In the genomic region with DNA sequence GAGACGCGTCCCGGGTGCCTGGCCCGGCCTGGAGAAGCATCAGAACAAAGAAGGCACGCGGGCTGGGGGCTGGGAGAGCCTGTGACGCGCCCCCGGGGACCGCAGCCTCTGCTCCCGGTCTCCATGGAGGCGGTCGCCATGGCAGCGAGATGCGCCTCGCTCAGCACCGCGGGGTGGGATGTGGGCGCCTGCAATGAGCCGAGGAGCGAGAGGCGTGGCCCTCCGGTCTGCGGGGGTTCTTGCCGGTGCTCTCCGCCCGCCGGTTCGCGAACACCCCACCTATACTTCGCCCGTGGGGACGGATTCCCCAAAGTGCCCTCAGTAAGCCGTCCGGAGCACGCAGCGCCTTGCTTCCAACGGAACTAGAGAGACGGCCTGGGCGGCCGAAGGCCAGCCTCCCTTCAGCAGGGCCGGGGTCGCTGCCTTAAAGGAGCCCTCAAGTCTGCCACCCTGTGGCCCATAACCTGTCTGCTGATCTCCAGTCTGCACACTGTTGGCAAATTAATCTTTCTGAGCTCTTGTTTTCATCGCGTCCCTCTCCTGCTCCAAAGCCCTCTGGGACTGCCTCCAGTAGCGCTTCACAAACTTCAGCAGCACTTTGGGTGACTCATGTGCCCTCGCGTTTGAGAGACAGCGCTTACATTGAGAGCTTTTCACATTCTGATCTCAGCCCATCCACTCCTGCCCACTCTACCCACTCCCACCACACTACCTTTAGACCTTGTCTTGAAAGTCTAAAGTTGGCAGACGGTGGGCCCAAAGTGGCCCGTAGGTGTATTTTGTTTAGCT, we compare ENCODE assay signal across 1 cellular context.
TF ChIP-seq lines count a peak whose summit lies in the region.

No MANE protein-coding gene starts in this region.

TF ChIP-seq in HepG2, 621 proteins besides CTCF, POLR2A, EP300 and RAD21 (continued from another document and continues in another):
- TF ChIP-seq, protein P1, sequence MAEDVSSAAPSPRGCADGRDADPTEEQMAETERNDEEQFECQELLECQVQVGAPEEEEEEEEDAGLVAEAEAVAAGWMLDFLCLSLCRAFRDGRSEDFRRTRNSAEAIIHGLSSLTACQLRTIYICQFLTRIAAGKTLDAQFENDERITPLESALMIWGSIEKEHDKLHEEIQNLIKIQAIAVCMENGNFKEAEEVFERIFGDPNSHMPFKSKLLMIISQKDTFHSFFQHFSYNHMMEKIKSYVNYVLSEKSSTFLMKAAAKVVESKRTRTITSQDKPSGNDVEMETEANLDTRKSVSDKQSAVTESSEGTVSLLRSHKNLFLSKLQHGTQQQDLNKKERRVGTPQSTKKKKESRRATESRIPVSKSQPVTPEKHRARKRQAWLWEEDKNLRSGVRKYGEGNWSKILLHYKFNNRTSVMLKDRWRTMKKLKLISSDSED (CRISPR knock-in tag; IDR thresholded peaks at IDR 0.05) = 0 out of 2 replicates have a peak, but pooled peaks have one; percentile 72
- no peak; the same call in 1 of the 2 replicates for TF ChIP-seq TAF1 (CRISPR knock-in tag; IDR thresholded peaks at IDR 0.05)
- peak; percentile 42 for TF ChIP-seq HOXD1 (CRISPR knock-in tag; IDR thresholded peaks at IDR 0.05)
- no peak for TF ChIP-seq ZNF792 (CRISPR knock-in tag; IDR thresholded peaks at IDR 0.05)
- no peak for TF ChIP-seq IKZF1 (IDR thresholded peaks at IDR 0.05)
- 0 out of 2 replicates have a peak, but pooled peaks have one; percentile 44 for TF ChIP-seq SALL1 (CRISPR knock-in tag; IDR thresholded peaks at IDR 0.05)
- peak; percentile 39; the same call in 1 of the 2 replicates for TF ChIP-seq ZNF337 (CRISPR knock-in tag; IDR thresholded peaks at IDR 0.05; ENCODE audit: borderline replicate concordance, low read depth)
- TF ChIP-seq, protein P2, sequence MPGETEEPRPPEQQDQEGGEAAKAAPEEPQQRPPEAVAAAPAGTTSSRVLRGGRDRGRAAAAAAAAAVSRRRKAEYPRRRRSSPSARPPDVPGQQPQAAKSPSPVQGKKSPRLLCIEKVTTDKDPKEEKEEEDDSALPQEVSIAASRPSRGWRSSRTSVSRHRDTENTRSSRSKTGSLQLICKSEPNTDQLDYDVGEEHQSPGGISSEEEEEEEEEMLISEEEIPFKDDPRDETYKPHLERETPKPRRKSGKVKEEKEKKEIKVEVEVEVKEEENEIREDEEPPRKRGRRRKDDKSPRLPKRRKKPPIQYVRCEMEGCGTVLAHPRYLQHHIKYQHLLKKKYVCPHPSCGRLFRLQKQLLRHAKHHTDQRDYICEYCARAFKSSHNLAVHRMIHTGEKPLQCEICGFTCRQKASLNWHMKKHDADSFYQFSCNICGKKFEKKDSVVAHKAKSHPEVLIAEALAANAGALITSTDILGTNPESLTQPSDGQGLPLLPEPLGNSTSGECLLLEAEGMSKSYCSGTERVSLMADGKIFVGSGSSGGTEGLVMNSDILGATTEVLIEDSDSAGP (CRISPR knock-in tag; IDR thresholded peaks at IDR 0.05; ENCODE audit: borderline replicate concordance) = peak; percentile 79
- no peak for TF ChIP-seq ZNF496 (CRISPR knock-in tag; IDR thresholded peaks at IDR 0.05; ENCODE audit: insufficient replicate concordance)
- TF ChIP-seq ZNF292 (CRISPR knock-in tag; IDR thresholded peaks at IDR 0.05; ENCODE audit: borderline replicate concordance, low read depth) = peak; percentile 17; the same call in 1 of the 2 replicates
- TF ChIP-seq ZNF724P (CRISPR knock-in tag; IDR thresholded peaks at IDR 0.05; ENCODE audit: borderline replicate concordance) = peak; percentile 88; the same call in 1 of the 2 replicates
- peak; percentile 25; the same call in 1 of the 2 replicates for TF ChIP-seq SIN3A (IDR thresholded peaks at IDR 0.05; ENCODE audit: borderline replicate concordance, low read depth, low read length)
- 0 out of 2 replicates have a peak, but pooled peaks have one; percentile 53 for TF ChIP-seq ZNF225 (CRISPR knock-in tag; IDR thresholded peaks at IDR 0.05)
- no peak; the same call in 1 of the 2 replicates for TF ChIP-seq ZSCAN29 (CRISPR knock-in tag; conservative IDR thresholded peaks at IDR 0.05)
- no peak for TF ChIP-seq ZNF367 (CRISPR knock-in tag; IDR thresholded peaks at IDR 0.05; ENCODE audit: borderline replicate concordance)
- peak; percentile 98 for TF ChIP-seq RFX1 (IDR thresholded peaks at IDR 0.05)
- TF ChIP-seq, protein P3, sequence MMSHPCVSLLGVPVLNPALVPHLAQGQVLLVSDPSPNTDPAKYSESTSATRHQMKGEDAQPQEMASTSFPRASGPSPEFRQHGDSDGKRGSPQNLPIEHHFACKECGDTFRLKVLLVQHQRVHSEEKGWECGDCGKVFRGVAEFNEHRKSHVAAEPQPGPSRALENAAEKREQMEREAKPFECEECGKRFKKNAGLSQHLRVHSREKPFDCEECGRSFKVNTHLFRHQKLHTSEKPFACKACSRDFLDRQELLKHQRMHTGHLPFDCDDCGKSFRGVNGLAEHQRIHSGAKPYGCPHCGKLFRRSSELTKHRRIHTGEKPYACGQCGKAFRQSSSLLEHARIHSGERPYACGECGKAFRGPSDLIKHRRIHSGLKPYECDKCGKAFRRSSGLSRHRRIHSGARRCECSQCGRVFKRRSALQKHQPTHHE (CRISPR knock-in tag; IDR thresholded peaks at IDR 0.05; ENCODE audit: borderline replicate concordance) = no peak; the same call in 1 of the 2 replicates
- TF ChIP-seq PHB2 (IDR thresholded peaks at IDR 0.05; ENCODE audit: partially characterized antibody) = no peak
- peak; percentile 94; the same call in 1 of the 2 replicates for TF ChIP-seq MZF1 (CRISPR knock-in tag; IDR thresholded peaks at IDR 0.05; ENCODE audit: borderline replicate concordance)
- TF ChIP-seq, protein P4, sequence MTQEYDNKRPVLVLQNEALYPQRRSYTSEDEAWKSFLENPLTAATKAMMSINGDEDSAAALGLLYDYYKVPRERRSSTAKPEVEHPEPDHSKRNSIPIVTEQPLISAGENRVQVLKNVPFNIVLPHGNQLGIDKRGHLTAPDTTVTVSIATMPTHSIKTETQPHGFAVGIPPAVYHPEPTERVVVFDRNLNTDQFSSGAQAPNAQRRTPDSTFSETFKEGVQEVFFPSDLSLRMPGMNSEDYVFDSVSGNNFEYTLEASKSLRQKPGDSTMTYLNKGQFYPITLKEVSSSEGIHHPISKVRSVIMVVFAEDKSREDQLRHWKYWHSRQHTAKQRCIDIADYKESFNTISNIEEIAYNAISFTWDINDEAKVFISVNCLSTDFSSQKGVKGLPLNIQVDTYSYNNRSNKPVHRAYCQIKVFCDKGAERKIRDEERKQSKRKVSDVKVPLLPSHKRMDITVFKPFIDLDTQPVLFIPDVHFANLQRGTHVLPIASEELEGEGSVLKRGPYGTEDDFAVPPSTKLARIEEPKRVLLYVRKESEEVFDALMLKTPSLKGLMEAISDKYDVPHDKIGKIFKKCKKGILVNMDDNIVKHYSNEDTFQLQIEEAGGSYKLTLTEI (CRISPR knock-in tag; conservative IDR thresholded peaks at IDR 0.05) = no peak
- TF ChIP-seq, protein P5, sequence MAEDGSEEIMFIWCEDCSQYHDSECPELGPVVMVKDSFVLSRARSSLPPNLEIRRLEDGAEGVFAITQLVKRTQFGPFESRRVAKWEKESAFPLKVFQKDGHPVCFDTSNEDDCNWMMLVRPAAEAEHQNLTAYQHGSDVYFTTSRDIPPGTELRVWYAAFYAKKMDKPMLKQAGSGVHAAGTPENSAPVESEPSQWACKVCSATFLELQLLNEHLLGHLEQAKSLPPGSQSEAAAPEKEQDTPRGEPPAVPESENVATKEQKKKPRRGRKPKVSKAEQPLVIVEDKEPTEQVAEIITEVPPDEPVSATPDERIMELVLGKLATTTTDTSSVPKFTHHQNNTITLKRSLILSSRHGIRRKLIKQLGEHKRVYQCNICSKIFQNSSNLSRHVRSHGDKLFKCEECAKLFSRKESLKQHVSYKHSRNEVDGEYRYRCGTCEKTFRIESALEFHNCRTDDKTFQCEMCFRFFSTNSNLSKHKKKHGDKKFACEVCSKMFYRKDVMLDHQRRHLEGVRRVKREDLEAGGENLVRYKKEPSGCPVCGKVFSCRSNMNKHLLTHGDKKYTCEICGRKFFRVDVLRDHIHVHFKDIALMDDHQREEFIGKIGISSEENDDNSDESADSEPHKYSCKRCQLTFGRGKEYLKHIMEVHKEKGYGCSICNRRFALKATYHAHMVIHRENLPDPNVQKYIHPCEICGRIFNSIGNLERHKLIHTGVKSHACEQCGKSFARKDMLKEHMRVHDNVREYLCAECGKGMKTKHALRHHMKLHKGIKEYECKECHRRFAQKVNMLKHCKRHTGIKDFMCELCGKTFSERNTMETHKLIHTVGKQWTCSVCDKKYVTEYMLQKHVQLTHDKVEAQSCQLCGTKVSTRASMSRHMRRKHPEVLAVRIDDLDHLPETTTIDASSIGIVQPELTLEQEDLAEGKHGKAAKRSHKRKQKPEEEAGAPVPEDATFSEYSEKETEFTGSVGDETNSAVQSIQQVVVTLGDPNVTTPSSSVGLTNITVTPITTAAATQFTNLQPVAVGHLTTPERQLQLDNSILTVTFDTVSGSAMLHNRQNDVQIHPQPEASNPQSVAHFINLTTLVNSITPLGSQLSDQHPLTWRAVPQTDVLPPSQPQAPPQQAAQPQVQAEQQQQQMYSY (CRISPR knock-in tag; IDR thresholded peaks at IDR 0.05) = no peak
- TF ChIP-seq ZNF777 (CRISPR knock-in tag; IDR thresholded peaks at IDR 0.05) = peak; percentile 80
- peak; percentile 95; the same call in 2 of the 3 replicates for TF ChIP-seq MXI1 (IDR thresholded peaks at IDR 0.05; ENCODE audit: borderline replicate concordance, low read depth, low read length)
- TF ChIP-seq ZFX (CRISPR knock-in tag; IDR thresholded peaks at IDR 0.05; ENCODE audit: low read depth) = no peak; the same call in none of the 2 replicates
- TF ChIP-seq NFIB (CRISPR knock-in tag; IDR thresholded peaks at IDR 0.05; ENCODE audit: borderline replicate concordance) = no peak
- TF ChIP-seq BORCS8-MEF2B (CRISPR knock-in tag; IDR thresholded peaks at IDR 0.05) = no peak
- no peak; the same call in none of the 2 replicates for TF ChIP-seq ZNF558 (CRISPR knock-in tag; IDR thresholded peaks at IDR 0.05; ENCODE audit: borderline replicate concordance)
- TF ChIP-seq ZNF354B (CRISPR knock-in tag; IDR thresholded peaks at IDR 0.05) = no peak
- 0 out of 2 replicates have a peak, but pooled peaks have one; percentile 55 for TF ChIP-seq MYNN (CRISPR knock-in tag; IDR thresholded peaks at IDR 0.05; ENCODE audit: low read depth)
- TF ChIP-seq FOXK1 (CRISPR knock-in tag; IDR thresholded peaks at IDR 0.05; ENCODE audit: borderline replicate concordance, low read depth) = peak; percentile 50; the same call in 1 of the 2 replicates
- peak; percentile 10; the same call in 1 of the 2 replicates for TF ChIP-seq ZFY (CRISPR knock-in tag; IDR thresholded peaks at IDR 0.05)
- TF ChIP-seq ETV5 (CRISPR knock-in tag; IDR thresholded peaks at IDR 0.05; ENCODE audit: borderline replicate concordance) = no peak
- TF ChIP-seq, protein P6, sequence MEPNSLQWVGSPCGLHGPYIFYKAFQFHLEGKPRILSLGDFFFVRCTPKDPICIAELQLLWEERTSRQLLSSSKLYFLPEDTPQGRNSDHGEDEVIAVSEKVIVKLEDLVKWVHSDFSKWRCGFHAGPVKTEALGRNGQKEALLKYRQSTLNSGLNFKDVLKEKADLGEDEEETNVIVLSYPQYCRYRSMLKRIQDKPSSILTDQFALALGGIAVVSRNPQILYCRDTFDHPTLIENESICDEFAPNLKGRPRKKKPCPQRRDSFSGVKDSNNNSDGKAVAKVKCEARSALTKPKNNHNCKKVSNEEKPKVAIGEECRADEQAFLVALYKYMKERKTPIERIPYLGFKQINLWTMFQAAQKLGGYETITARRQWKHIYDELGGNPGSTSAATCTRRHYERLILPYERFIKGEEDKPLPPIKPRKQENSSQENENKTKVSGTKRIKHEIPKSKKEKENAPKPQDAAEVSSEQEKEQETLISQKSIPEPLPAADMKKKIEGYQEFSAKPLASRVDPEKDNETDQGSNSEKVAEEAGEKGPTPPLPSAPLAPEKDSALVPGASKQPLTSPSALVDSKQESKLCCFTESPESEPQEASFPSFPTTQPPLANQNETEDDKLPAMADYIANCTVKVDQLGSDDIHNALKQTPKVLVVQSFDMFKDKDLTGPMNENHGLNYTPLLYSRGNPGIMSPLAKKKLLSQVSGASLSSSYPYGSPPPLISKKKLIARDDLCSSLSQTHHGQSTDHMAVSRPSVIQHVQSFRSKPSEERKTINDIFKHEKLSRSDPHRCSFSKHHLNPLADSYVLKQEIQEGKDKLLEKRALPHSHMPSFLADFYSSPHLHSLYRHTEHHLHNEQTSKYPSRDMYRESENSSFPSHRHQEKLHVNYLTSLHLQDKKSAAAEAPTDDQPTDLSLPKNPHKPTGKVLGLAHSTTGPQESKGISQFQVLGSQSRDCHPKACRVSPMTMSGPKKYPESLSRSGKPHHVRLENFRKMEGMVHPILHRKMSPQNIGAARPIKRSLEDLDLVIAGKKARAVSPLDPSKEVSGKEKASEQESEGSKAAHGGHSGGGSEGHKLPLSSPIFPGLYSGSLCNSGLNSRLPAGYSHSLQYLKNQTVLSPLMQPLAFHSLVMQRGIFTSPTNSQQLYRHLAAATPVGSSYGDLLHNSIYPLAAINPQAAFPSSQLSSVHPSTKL (CRISPR knock-in tag; IDR thresholded peaks at IDR 0.05) = no peak
- no peak; the same call in 1 of the 2 replicates for TF ChIP-seq CHD2 (IDR thresholded peaks at IDR 0.05; ENCODE audit: low read depth, low read length)
- 0 out of 2 replicates have a peak, but pooled peaks have one; percentile 7 for TF ChIP-seq ARNTL (CRISPR knock-in tag; IDR thresholded peaks at IDR 0.05)
- TF ChIP-seq ZNF430 (CRISPR knock-in tag; IDR thresholded peaks at IDR 0.05) = no peak
- TF ChIP-seq ZNF781 (CRISPR knock-in tag; IDR thresholded peaks at IDR 0.05; ENCODE audit: borderline replicate concordance, not compliant biosample characterization) = peak; percentile 96
- TF ChIP-seq ZNF776 (CRISPR knock-in tag; IDR thresholded peaks at IDR 0.05) = 0 out of 2 replicates have a peak, but pooled peaks have one; percentile 20
- TF ChIP-seq ADNP (CRISPR knock-in tag; IDR thresholded peaks at IDR 0.05) = peak; percentile 11; the same call in 1 of the 2 replicates
- no peak for TF ChIP-seq ZFP36L2 (CRISPR knock-in tag; IDR thresholded peaks at IDR 0.05)
- TF ChIP-seq ZNF350 (CRISPR knock-in tag; IDR thresholded peaks at IDR 0.05; ENCODE audit: borderline replicate concordance, low read depth) = no peak; the same call in 1 of the 2 replicates
- TF ChIP-seq FOXJ3 (CRISPR knock-in tag; IDR thresholded peaks at IDR 0.05; ENCODE audit: borderline replicate concordance) = no peak
- TF ChIP-seq ZNF629 (CRISPR knock-in tag; conservative IDR thresholded peaks at IDR 0.05) = no peak
- TF ChIP-seq SALL2 (CRISPR knock-in tag; IDR thresholded peaks at IDR 0.05) = no peak; the same call in 1 of the 2 replicates
- TF ChIP-seq RARG (CRISPR knock-in tag; IDR thresholded peaks at IDR 0.05; ENCODE audit: low read depth) = no peak
- TF ChIP-seq SOX6 (IDR thresholded peaks at IDR 0.05) = no peak
- TF ChIP-seq SOX6 (CRISPR knock-in tag; IDR thresholded peaks at IDR 0.05) = no peak
- peak; percentile 27; the same call in 1 of the 2 replicates for TF ChIP-seq YEATS2 (CRISPR knock-in tag; IDR thresholded peaks at IDR 0.05; ENCODE audit: borderline replicate concordance)
- TF ChIP-seq ZFP82 (CRISPR knock-in tag; IDR thresholded peaks at IDR 0.05; ENCODE audit: borderline replicate concordance) = 0 out of 2 replicates have a peak, but pooled peaks have one; percentile 22
